Comparison of ENCODE assay signal across 20 cellular contexts in the genomic region with DNA sequence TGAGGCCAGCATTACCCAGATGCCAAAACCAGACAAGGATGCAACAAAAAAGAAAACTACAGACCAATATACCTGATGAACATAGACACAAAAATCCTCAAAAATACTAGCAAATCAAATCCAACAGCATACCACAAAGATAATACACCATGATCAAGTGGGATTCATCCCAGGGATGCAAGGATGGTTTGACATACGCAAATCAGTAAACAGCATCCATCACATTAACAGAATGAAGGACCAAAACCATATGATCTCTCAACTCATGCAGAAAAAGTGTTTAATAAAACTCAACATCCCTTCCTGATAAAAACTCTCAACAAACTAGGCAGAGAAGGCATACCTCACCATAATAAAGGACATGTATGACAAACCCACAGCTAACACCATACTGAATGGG. TPM values are rescaled to one million over a fixed set of nuclear protein-coding genes. Genes with fewer than 3 reads are reported as not detected.
DNase-seq lines count a peak whose midpoint lies in the region; ATAC-seq, FAIRE-seq and TF ChIP-seq lines count a peak whose summit lies in the region.
"Had no signal": no experiment of that assay in that cellular context is flagged by ENCODE, and none has a peak within 500 bp of the region (broad histone marks: within the 10 kb centered on the region; RNA-seq: fewer than 3 reads in every experiment).

No MANE protein-coding gene starts in this region.

- 93% methylated on average over 1 of the region's 1 CpG for WGBS in A549 (ENCODE audit: missing lambda C conversion rate)
- 29% methylated on average over 1 of the region's 1 CpG for WGBS in K562 (ENCODE audit: insufficient coverage, low coverage, missing lambda C conversion rate)

- H3K9me1 ChIP-seq in K562 (ENCODE audit: control insufficient read depth, insufficient read depth, low read length) = no peaks in the 10 kb centered on the region

- H3K4me2 ChIP-seq in A549 = no peak overlapping the region
- no peak overlapping the region for H3K4me2 ChIP-seq in K562 (ENCODE audit: insufficient read depth, low read length)
- H3K4me2 ChIP-seq: BLaER1 had no signal

- H2AFZ ChIP-seq in K562 (ENCODE audit: low read depth, low read length) = no peak overlapping the region

- FAIRE-seq in A549 (lab: Jason Lieb, UNC) (peak; percentile 82), GM12891 (lab: Jason Lieb, UNC) (peak; percentile 13), K562 (lab: Jason Lieb, UNC) (no peak)
- FAIRE-seq: G401.6, GM12892, GM18507 had no signal

- no peaks in the 10 kb centered on the region for H3K36me3 ChIP-seq in K562 (ENCODE audit: control insufficient read depth, insufficient read depth, low read length)
- H3K36me3 ChIP-seq: BE2C, BLaER1 had no signal

- TF ChIP-seq POLR2A in A549 (IDR thresholded peaks at IDR 0.05; ENCODE audit: low read length) (no peak), GM12891 (IDR thresholded peaks at IDR 0.05; ENCODE audit: low read depth, low read length) (no peak), K562 (conservative IDR thresholded peaks at IDR 0.05) (no peak)

- no peaks in the 10 kb centered on the region for H3K79me2 ChIP-seq in K562 (ENCODE audit: control insufficient read depth, insufficient read depth, low read length)

- TF ChIP-seq RAD21 in A549 (conservative IDR thresholded peaks at IDR 0.05 in 1 of 2, IDR thresholded peaks at IDR 0.05 in 1 of 2) (no peak), K562 (CRISPR knock-in tag; conservative IDR thresholded peaks at IDR 0.05 in 1 of 2, IDR thresholded peaks at IDR 0.05 in 1 of 2) (no peak)

- H3K9ac ChIP-seq in K562 (ENCODE audit: insufficient read depth in 1 of 2, low read depth in 2 of 2, low read length in 2 of 2) = no peak overlapping the region
- H3K9ac ChIP-seq: BLaER1 had no signal

- H3K27ac ChIP-seq in A549 (no peak overlapping the region), K562 (ENCODE audit: extremely low read depth, low read depth, low read length) (no peak overlapping the region)
- H3K27ac ChIP-seq: 22Rv1, BLaER1 had no signal

- CTCF ChIA-PET in A549 (lab: Yijun Ruan, JAX) (no interaction called here), K562 (lab: Yijun Ruan, JAX; ENCODE audit: low intra/inter-chr PET ratio) (no interaction called here)

- H3K4me3 ChIP-seq in A549 = no peak overlapping the region
- H3K4me3 ChIP-seq in K562 = no peak overlapping the region
- H3K4me3 ChIP-seq: BLaER1 had no signal

- POLR2A ChIA-PET in A549 (lab: Yijun Ruan, JAX) = no interaction called here
- POLR2A ChIA-PET in K562 (lab: Yijun Ruan, JAX) = no interaction called here

- no peak for ATAC-seq in A549
- no peak for ATAC-seq in K562
- no peak for ATAC-seq in HG02852 (IDR thresholded peaks at IDR 0.05; ENCODE audit: unreplicated experiment)

- TF ChIP-seq EP300 in A549 (IDR thresholded peaks at IDR 0.05) (no peak), K562 (IDR thresholded peaks at IDR 0.05; ENCODE audit: low read length) (no peak)

- peaks cover 23% of the 10 kb centered on the region for H3K4me1 ChIP-seq in A549
- H3K4me1 ChIP-seq in K562 (replicated peaks in 1 of 2; ENCODE audit: control insufficient read depth in 2 of 2, insufficient read depth in 2 of 2, low read length in 2 of 2) = peaks cover 0 to under 1% of the 10 kb centered on the region in 2 experiments; a peak in 1 of 5 replicates
- H3K4me1 ChIP-seq: BE2C, BLaER1 had no signal

- in situ Hi-C loops in K562 (cut with MboI) = no loop called here

- H4K20me1 ChIP-seq in K562 (replicated peaks; ENCODE audit: control insufficient read depth, insufficient read depth, low read length) = no peaks in the 10 kb centered on the region
- H4K20me1 ChIP-seq: BLaER1 had no signal

- 0 out of 5 replicates have a peak, but pooled peaks cover 0 to 4% of the 10 kb centered on the region in 2 experiments for H3K27me3 ChIP-seq in K562 (ENCODE audit: control insufficient read depth in 2 of 2, insufficient read depth in 2 of 2, low read length in 2 of 2)
- H3K27me3 ChIP-seq: BE2C, BLaER1 had no signal

- H3K9me3 ChIP-seq in A549 (peaks cover 26% of the 10 kb centered on the region; the same call in 2 of the 3 replicates), K562 (replicated peaks; ENCODE audit: control insufficient read depth, insufficient read depth, low read depth, low read length) (0 out of 2 replicates have a peak, but pooled peaks cover 4% of the 10 kb centered on the region)
- H3K9me3 ChIP-seq: BE2C had no signal

- BruUV-seq in K562 (replicated peaks; lab: Mats Ljungman, UMichigan) = no TSS peak

- intact Hi-C loops in K562 (cut with micrococcal nuclease) = no loop called here

- DNase-seq in A549 (ENCODE audit: low read depth in 1 of 2, low spot score in 1 of 2) = no peak
- no peak for DNase-seq in GM12891 (ENCODE audit: insufficient read length, low spot score)
- no peak for DNase-seq in K562 (ENCODE audit: extremely low read depth in 1 of 4, low spot score in 3 of 4)
- no peak for DNase-seq in islet precursor cell
- DNase-seq in HPDE6-E6E7 (ENCODE audit: extremely low spot score) = no peak
- DNase-seq: ACHN; BE2C; C1 segment of cervical spinal cord; CD4-positive, alpha-beta memory T cell; CD4-positive, CD25-positive, alpha-beta regulatory T cell; CD8-positive, alpha-beta memory T cell; COR-L47; DMS79 treated with DMSO at 0.1 percent for 48 hours; GF-D8 had no signal

- TF ChIP-seq CTCF in A549 (IDR thresholded peaks at IDR 0.05) (no peak), K562 (IDR thresholded peaks at IDR 0.05 in 2 of 3, conservative IDR thresholded peaks at IDR 0.05 in 1 of 3; ENCODE audit: insufficient read depth in 2 of 3, low read depth in 1 of 3, low read length in 3 of 3) (no peak)

TF ChIP-seq in A549, 52 proteins besides CTCF, POLR2A, EP300 and RAD21 (continues in another document):
- TF ChIP-seq FOSB (CRISPR knock-in tag; IDR thresholded peaks at IDR 0.05) (no peak), MAFK (IDR thresholded peaks at IDR 0.05; ENCODE audit: partially characterized antibody) (no peak)
- TF ChIP-seq, protein P1, sequence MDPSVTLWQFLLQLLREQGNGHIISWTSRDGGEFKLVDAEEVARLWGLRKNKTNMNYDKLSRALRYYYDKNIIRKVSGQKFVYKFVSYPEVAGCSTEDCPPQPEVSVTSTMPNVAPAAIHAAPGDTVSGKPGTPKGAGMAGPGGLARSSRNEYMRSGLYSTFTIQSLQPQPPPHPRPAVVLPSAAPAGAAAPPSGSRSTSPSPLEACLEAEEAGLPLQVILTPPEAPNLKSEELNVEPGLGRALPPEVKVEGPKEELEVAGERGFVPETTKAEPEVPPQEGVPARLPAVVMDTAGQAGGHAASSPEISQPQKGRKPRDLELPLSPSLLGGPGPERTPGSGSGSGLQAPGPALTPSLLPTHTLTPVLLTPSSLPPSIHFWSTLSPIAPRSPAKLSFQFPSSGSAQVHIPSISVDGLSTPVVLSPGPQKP (IDR thresholded peaks at IDR 0.05; ENCODE audit: low read depth, low read length) = no peak

TF ChIP-seq in GM12891, 5 proteins besides CTCF, POLR2A, EP300 and RAD21:
- TF ChIP-seq TAF1 (IDR thresholded peaks at IDR 0.05; ENCODE audit: low read depth, low read length) = no peak
- no peak for TF ChIP-seq SPI1 (IDR thresholded peaks at IDR 0.05; ENCODE audit: low read depth, low read length)
- TF ChIP-seq POLR2AphosphoS5 (IDR thresholded peaks at IDR 0.05; ENCODE audit: low read depth, low read length) = no peak
- TF ChIP-seq PAX5 (IDR thresholded peaks at IDR 0.05; ENCODE audit: insufficient read depth, low read length, severe bottlenecking) = no peak
- TF ChIP-seq POU2F2 (IDR thresholded peaks at IDR 0.05; ENCODE audit: low read depth, low read length) = no peak

TF ChIP-seq in K562, 482 proteins besides CTCF, POLR2A, EP300 and RAD21:
- TF ChIP-seq RBM34 (IDR thresholded peaks at IDR 0.05; ENCODE audit: borderline replicate concordance, insufficient read depth, low read length) (no peak), ZNF324 (CRISPR knock-in tag; IDR thresholded peaks at IDR 0.05) (peak; percentile 93), SMARCA5 (IDR thresholded peaks at IDR 0.05) (no peak), ZNF23 (CRISPR knock-in tag; IDR thresholded peaks at IDR 0.05) (no peak)

RNA-seq across cellular contexts. Expression of a gene that starts 14.0 kb away (rescaled TPM):
- polyA plus RNA-seq in A549 (2011; rRNA removed) = 49.5 and 53.7 TPM in 2 replicates
- polyA plus RNA-seq in A549 (2012; cell fraction: cytosol; rRNA removed) = 15.7 and 16.1 TPM in 2 replicates
- polyA plus RNA-seq in A549 (2012; cell fraction: nucleus; rRNA removed) = 17.4 and 24.2 TPM in 2 replicates
- polyA plus RNA-seq in A549 (2017; fragmentation: RNase III; extraction: RNeasy Plus Mini Kit Qiagen cat#74134 plus additional on column Dnase treatment) = 18.0 to 23.2 TPM (median 21.4 TPM) in 3 replicates
- polyA minus RNA-seq in A549 (2011; rRNA and poly(A)+ RNA removed) = 97.3 and 119 TPM in 2 replicates
- 23.0 TPM for polyA plus RNA-seq in GM12891 (2012; ENCODE audit: low read depth, missing spikeins)
- 87.2 and 162 TPM in 2 replicates for total RNA-seq in K562 (2011; cell fraction: chromatin; rRNA removed; ENCODE audit: low replicate concordance)
- total RNA-seq in K562 (2011; cell fraction: nucleolus; rRNA removed) = 37.2 and 53.8 TPM in 2 replicates
- total RNA-seq in K562 (2011; cell fraction: nucleoplasm; rRNA removed) = 68.6 and 73.0 TPM in 2 replicates
- total RNA-seq in K562 (2014; rRNA removed) = 19.6 and 25.4 TPM in 2 replicates
- 28.5 and 37.5 TPM in 2 replicates for total RNA-seq in K562 (2014; rRNA removed; fragmentation: Illumina TruSeq; extraction: Trizol)
- total RNA-seq in K562 (2015; rRNA removed; fragmentation: Illumina TruSeq; extraction: Trizol) = 30.4 and 31.0 TPM in 2 replicates
- total RNA-seq in K562 (2021) = 25.4 and 25.7 TPM in 2 replicates
- polyA plus RNA-seq in K562 (2011; rRNA removed) = 47.6 and 54.0 TPM in 2 replicates
- polyA plus RNA-seq in K562 (2011; cell fraction: cytosol; rRNA removed) = 49.6 and 51.8 TPM in 2 replicates
- polyA plus RNA-seq in K562 (2011; cell fraction: nucleus; rRNA removed) = 46.2 and 52.5 TPM in 2 replicates
- 28.4 and 34.6 TPM in 2 replicates for polyA plus RNA-seq in K562 (2012)
- 49.3 and 59.1 TPM in 2 replicates for polyA plus RNA-seq in K562 (2014; fragmentation: Illumina TruSeq; extraction: Trizol)
- 10 to 100 TPM; 19.4 to 41.4 TPM for polyA plus RNA-seq in K562 (2014; fragmentation: Nextera tagmentation; extraction: Ambion mirVana)
- 18.0 and 22.9 TPM in 2 replicates for polyA plus RNA-seq in K562 (2014; rRNA removed)
- 87.9 and 90.2 TPM in 2 replicates for polyA minus RNA-seq in K562 (2011; rRNA and poly(A)+ RNA removed)
- polyA minus RNA-seq in K562 (2011; cell fraction: cytosol; rRNA and poly(A)+ RNA removed) = 24.9 and 37.7 TPM in 2 replicates
- polyA minus RNA-seq in K562 (2011; cell fraction: nucleus; rRNA and poly(A)+ RNA removed) = 51.4 and 99.6 TPM in 2 replicates
